Comparison of ENCODE assay signal across 1 cellular context in the genomic region with DNA sequence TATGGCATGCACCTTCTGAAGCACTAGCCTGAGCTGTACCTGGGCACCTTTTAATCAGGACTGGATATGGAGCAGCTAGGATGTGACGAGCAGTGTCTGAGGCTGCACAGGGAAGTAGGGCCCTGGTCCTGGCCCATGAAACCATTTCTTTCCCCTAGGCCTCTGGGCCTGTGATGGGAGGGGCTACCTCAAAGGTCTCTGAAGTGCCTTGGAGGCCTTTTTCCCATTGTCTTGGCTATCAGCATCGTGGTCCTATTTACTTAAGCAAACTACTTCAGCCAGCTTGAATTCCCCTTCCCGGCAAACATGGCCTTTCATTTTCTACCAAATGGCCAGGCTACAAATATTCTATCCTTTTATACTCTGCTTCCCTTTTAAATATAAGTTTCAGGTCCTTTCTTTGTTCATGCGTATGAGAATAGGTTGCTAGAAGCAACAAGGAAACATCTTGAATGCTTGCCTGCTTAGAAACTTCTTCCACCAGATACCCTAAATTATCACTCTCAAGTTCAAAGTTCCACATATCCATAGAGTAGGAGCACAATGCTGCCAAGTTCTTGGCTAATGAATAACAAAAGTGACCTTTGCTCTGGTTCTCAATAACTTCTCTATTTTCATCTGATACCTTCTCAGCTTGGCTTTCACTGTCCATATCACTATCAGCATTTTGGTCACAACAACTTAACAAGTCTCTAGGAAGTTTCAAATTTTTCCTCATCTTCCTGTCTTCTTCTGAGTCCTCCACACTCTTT.
TF ChIP-seq lines count a peak whose summit lies in the region.

No MANE protein-coding gene starts in this region.

TF ChIP-seq in HepG2, 621 proteins besides CTCF, POLR2A, EP300 and RAD21 (continued from another document):
- TF ChIP-seq CREB1 (IDR thresholded peaks at IDR 0.05) (no peak), CREB1 (CRISPR knock-in tag; IDR thresholded peaks at IDR 0.05) (no peak), KDM6A (CRISPR knock-in tag; IDR thresholded peaks at IDR 0.05; ENCODE audit: low read depth) (0 out of 2 replicates have a peak, but pooled peaks have one; percentile 24), ZMYM3 (CRISPR knock-in tag; IDR thresholded peaks at IDR 0.05) (no peak), RNF219 (CRISPR knock-in tag; IDR thresholded peaks at IDR 0.05) (no peak), RFX3 (CRISPR knock-in tag; IDR thresholded peaks at IDR 0.05) (no peak), ZNF468 (CRISPR knock-in tag; IDR thresholded peaks at IDR 0.05) (no peak), SOX6 (IDR thresholded peaks at IDR 0.05) (no peak), SOX6 (CRISPR knock-in tag; IDR thresholded peaks at IDR 0.05) (peak; percentile 47; the same call in 1 of the 2 replicates), HNF1A (IDR thresholded peaks at IDR 0.05; ENCODE audit: low read depth) (peak; percentile 78; the same call in 1 of the 2 replicates), HNF1A (CRISPR knock-in tag; IDR thresholded peaks at IDR 0.05; ENCODE audit: borderline replicate concordance) (peak; percentile 94), GLI4 (CRISPR knock-in tag; IDR thresholded peaks at IDR 0.05; ENCODE audit: borderline replicate concordance) (no peak), CENPT (CRISPR knock-in tag; IDR thresholded peaks at IDR 0.05; ENCODE audit: low read depth) (no peak), BHLHE40 (IDR thresholded peaks at IDR 0.05; ENCODE audit: low read length) (no peak), ASH2L (IDR thresholded peaks at IDR 0.05; ENCODE audit: insufficient read length, low read depth, low read length) (no peak), ZNF644 (CRISPR knock-in tag; IDR thresholded peaks at IDR 0.05; ENCODE audit: low read depth) (peak; percentile 18; the same call in 1 of the 2 replicates), HNRNPK (IDR thresholded peaks at IDR 0.05; ENCODE audit: low read depth, low read length, poor library complexity, severe bottlenecking) (no peak), CREM (IDR thresholded peaks at IDR 0.05) (no peak), CREM (CRISPR knock-in tag; IDR thresholded peaks at IDR 0.05) (no peak), POLR2AphosphoS5 (IDR thresholded peaks at IDR 0.05; ENCODE audit: low read depth, low read length) (no peak), PAXIP1 (CRISPR knock-in tag; conservative IDR thresholded peaks at IDR 0.05) (peak; percentile 72), ZNF367 (CRISPR knock-in tag; IDR thresholded peaks at IDR 0.05; ENCODE audit: borderline replicate concordance) (no peak), GATAD2A (CRISPR knock-in tag; IDR thresholded peaks at IDR 0.05) (peak; percentile 37; the same call in 1 of the 2 replicates), SALL1 (CRISPR knock-in tag; IDR thresholded peaks at IDR 0.05) (no peak), ZNF629 (CRISPR knock-in tag; conservative IDR thresholded peaks at IDR 0.05) (no peak)
- TF ChIP-seq, protein P1, sequence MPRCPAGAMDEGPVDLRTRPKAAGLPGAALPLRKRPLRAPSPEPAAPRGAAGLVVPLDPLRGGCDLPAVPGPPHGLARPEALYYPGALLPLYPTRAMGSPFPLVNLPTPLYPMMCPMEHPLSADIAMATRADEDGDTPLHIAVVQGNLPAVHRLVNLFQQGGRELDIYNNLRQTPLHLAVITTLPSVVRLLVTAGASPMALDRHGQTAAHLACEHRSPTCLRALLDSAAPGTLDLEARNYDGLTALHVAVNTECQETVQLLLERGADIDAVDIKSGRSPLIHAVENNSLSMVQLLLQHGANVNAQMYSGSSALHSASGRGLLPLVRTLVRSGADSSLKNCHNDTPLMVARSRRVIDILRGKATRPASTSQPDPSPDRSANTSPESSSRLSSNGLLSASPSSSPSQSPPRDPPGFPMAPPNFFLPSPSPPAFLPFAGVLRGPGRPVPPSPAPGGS (CRISPR knock-in tag; IDR thresholded peaks at IDR 0.05) = no peak
- TF ChIP-seq, protein P2, sequence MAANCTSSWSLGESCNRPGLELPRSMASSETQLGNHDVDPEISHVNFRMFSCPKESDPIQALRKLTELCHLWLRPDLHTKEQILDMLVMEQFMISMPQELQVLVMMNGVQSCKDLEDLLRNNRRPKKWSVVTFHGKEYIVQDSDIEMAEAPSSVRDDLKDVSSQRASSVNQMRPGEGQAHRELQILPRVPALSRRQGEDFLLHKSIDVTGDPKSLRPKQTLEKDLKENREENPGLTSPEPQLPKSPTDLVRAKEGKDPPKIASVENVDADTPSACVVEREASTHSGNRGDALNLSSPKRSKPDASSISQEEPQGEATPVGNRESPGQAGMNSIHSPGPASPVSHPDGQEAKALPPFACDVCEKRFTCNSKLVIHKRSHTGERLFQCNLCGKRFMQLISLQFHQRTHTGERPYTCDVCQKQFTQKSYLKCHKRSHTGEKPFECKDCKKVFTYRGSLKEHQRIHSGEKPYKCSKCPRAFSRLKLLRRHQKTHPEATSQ (CRISPR knock-in tag; IDR thresholded peaks at IDR 0.05; ENCODE audit: borderline replicate concordance) = no peak
- TF ChIP-seq, protein P3, sequence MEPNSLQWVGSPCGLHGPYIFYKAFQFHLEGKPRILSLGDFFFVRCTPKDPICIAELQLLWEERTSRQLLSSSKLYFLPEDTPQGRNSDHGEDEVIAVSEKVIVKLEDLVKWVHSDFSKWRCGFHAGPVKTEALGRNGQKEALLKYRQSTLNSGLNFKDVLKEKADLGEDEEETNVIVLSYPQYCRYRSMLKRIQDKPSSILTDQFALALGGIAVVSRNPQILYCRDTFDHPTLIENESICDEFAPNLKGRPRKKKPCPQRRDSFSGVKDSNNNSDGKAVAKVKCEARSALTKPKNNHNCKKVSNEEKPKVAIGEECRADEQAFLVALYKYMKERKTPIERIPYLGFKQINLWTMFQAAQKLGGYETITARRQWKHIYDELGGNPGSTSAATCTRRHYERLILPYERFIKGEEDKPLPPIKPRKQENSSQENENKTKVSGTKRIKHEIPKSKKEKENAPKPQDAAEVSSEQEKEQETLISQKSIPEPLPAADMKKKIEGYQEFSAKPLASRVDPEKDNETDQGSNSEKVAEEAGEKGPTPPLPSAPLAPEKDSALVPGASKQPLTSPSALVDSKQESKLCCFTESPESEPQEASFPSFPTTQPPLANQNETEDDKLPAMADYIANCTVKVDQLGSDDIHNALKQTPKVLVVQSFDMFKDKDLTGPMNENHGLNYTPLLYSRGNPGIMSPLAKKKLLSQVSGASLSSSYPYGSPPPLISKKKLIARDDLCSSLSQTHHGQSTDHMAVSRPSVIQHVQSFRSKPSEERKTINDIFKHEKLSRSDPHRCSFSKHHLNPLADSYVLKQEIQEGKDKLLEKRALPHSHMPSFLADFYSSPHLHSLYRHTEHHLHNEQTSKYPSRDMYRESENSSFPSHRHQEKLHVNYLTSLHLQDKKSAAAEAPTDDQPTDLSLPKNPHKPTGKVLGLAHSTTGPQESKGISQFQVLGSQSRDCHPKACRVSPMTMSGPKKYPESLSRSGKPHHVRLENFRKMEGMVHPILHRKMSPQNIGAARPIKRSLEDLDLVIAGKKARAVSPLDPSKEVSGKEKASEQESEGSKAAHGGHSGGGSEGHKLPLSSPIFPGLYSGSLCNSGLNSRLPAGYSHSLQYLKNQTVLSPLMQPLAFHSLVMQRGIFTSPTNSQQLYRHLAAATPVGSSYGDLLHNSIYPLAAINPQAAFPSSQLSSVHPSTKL (CRISPR knock-in tag; IDR thresholded peaks at IDR 0.05) = peak; percentile 33; the same call in 1 of the 2 replicates
TF ChIP-seq in HepG2: peak in this region for 18.
